ENCODE assay signal across 18 cellular contexts in the genomic region with DNA sequence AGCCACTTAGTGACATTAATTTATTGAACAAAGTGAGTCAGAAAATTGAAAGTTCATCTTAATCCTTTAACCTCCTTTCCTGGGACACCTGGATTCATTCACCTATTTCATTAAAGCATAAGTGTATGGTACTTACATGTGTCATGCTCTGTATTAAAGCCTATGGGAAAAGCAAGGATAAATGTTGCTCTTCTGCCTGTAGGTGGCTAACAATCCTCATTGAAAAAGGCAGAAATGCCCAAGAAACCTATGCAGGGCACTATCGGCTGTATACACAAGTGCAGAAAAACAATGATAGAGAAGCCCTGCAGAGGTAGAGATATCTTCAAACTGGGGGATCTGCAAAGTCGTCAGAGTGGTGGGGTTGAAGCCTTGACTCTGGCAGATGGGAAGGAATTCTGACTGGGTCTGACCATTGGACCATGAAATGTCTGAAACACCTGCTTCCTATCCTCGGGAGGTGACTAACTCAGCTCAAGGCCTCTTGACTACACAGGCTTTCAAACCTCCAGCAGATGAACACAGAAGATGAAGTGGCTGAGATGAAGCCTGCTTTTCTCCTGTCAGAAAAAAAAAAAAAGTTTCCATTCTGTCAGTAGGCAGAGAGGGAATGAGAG.
A peak's percentile ranks its signal among the peaks of the same experiment; 100 is the strongest.
DNase-seq lines count a peak whose midpoint lies in the region; ATAC-seq and TF ChIP-seq lines count a peak whose summit lies in the region.
"Had no signal": no experiment of that assay in that cellular context is flagged by ENCODE, and none has a peak within 500 bp of the region (broad histone marks: within the 10 kb centered on the region; RNA-seq: fewer than 3 reads in every experiment).

No MANE protein-coding gene starts in this region.

- ATAC-seq in left lobe of liver, result no peak
- no peak for ATAC-seq in activated CD8-positive, alpha-beta T cell treated with anti-CD3 and anti-CD28 coated beads, Interleukin-2, amount 10 ng/mL, durations not matched to agents 7 days and 5 days
- ATAC-seq: activated T-cell treated with anti-CD3 and anti-CD28 coated beads, Interleukin-2, amount 50 U/mL, for 72 hours; left cardiac atrium; Panc1; psoas muscle had no signal

- no peak overlapping the region for H3K27ac ChIP-seq in VCaP
- H3K27ac ChIP-seq: epithelial cell of prostate, psoas muscle, testis had no signal

- DNase-seq in NCI-H748 (lab: John Stamatoyannopoulos, UW; ENCODE audit: unreplicated experiment) (peak; percentile 58), NCI-H748 treated with DMSO at 0.1 percent for 48 hours (lab: John Stamatoyannopoulos, UW) (no peak), NCI-H187 treated with DMSO at 0.1 percent for 48 hours (lab: John Stamatoyannopoulos, UW) (peak; percentile 60), progenitor cell of endocrine pancreas (ENCODE audit: low spot score, unreplicated experiment) (no peak), left lobe of liver (ENCODE audit: low spot score) (no peak), NCI-H526 treated with DMSO at 0.1 percent for 48 hours (lab: John Stamatoyannopoulos, UW) (no peak)
- DNase-seq in activated CD8-positive, alpha-beta T cell treated with anti-CD3 and anti-CD28 coated beads, Interleukin-2, amount 10 ng/mL, durations not matched to agents 7 days and 5 days, result no peak
- DNase-seq: activated CD4-positive, alpha-beta T cell treated with anti-CD3 and anti-CD28 coated beads for 4 hours; activated T-cell treated with anti-CD3 and anti-CD28 coated beads, Interleukin-2, amount 50 U/mL, for 72 hours; left cardiac atrium; MV-4-11; psoas muscle; stimulated activated CD4-positive, alpha-beta T cell treated with anti-CD3 and anti-CD28 coated beads, Interleukin-15, amount 100 ng/mL, for 24 hours; testis had no signal

- CTCF ChIA-PET in activated CD8-positive, alpha-beta T cell treated with anti-CD3 and anti-CD28 coated beads, Interleukin-2, amount 10 ng/mL, durations not matched to agents 7 days and 5 days (lab: Charles Lee), result no interaction called here

- H3K4me1 Mint-ChIP-seq in progenitor cell of endocrine pancreas (ENCODE audit: low read depth), result peaks cover 19% of the 10 kb centered on the region
- H3K4me1 Mint-ChIP-seq in activated CD8-positive, alpha-beta T cell treated with anti-CD3 and anti-CD28 coated beads, Interleukin-2, amount 10 ng/mL, durations not matched to agents 7 days and 5 days (ENCODE audit: low read depth), result no peaks in the 10 kb centered on the region

- no peak overlapping the region for H3K27ac Mint-ChIP-seq in progenitor cell of endocrine pancreas
- H3K27ac Mint-ChIP-seq in activated CD8-positive, alpha-beta T cell treated with anti-CD3 and anti-CD28 coated beads, Interleukin-2, amount 10 ng/mL, durations not matched to agents 7 days and 5 days, result no peak overlapping the region
- H3K27ac Mint-ChIP-seq: activated T-cell treated with anti-CD3 and anti-CD28 coated beads, Interleukin-2, amount 50 U/mL, for 72 hours; T-helper 1 cell treated with Interleukin-12 subunit alpha and Interleukin-12 subunit beta and Interleukin-4 antibody, amounts not matched to agents 30 μg/mL and 1 μg/mL, for 36 hours had no signal

- H3K36me3 Mint-ChIP-seq in progenitor cell of endocrine pancreas (ENCODE audit: insufficient read depth), result no peaks in the 10 kb centered on the region
- H3K36me3 Mint-ChIP-seq in activated CD8-positive, alpha-beta T cell treated with anti-CD3 and anti-CD28 coated beads, Interleukin-2, amount 10 ng/mL, durations not matched to agents 7 days and 5 days (ENCODE audit: low read depth), result no peaks in the 10 kb centered on the region

- peaks cover 48% of the 10 kb centered on the region for H3K27me3 Mint-ChIP-seq in progenitor cell of endocrine pancreas
- no peaks in the 10 kb centered on the region for H3K27me3 Mint-ChIP-seq in activated CD8-positive, alpha-beta T cell treated with anti-CD3 and anti-CD28 coated beads, Interleukin-2, amount 10 ng/mL, durations not matched to agents 7 days and 5 days (ENCODE audit: low read depth)

- no peaks in the 10 kb centered on the region for H3K9me3 Mint-ChIP-seq in progenitor cell of endocrine pancreas (ENCODE audit: low read depth)
- H3K9me3 Mint-ChIP-seq in activated CD8-positive, alpha-beta T cell treated with anti-CD3 and anti-CD28 coated beads, Interleukin-2, amount 10 ng/mL, durations not matched to agents 7 days and 5 days (ENCODE audit: insufficient read depth), result no peaks in the 10 kb centered on the region
- H3K9me3 Mint-ChIP-seq: T-helper 1 cell treated with Interleukin-12 subunit alpha and Interleukin-12 subunit beta and Interleukin-4 antibody, amounts not matched to agents 30 μg/mL and 1 μg/mL, for 36 hours had no signal

- TF ChIP-seq CTCF in VCaP (conservative IDR thresholded peaks at IDR 0.05) (peak; percentile 42), progenitor cell of endocrine pancreas (IDR thresholded peaks at IDR 0.05; ENCODE audit: unreplicated experiment) (peak; percentile 38)

- no peak overlapping the region for H3K4me3 Mint-ChIP-seq in progenitor cell of endocrine pancreas (ENCODE audit: low read depth)
- H3K4me3 Mint-ChIP-seq in activated CD8-positive, alpha-beta T cell treated with anti-CD3 and anti-CD28 coated beads, Interleukin-2, amount 10 ng/mL, durations not matched to agents 7 days and 5 days, result no peak overlapping the region
- H3K4me3 Mint-ChIP-seq: activated T-cell treated with anti-CD3 and anti-CD28 coated beads, Interleukin-2, amount 50 U/mL, for 72 hours; T-helper 1 cell treated with Interleukin-12 subunit alpha and Interleukin-12 subunit beta and Interleukin-4 antibody, amounts not matched to agents 30 μg/mL and 1 μg/mL, for 36 hours had no signal

- POLR2A ChIA-PET in activated CD8-positive, alpha-beta T cell treated with anti-CD3 and anti-CD28 coated beads, Interleukin-2, amount 10 ng/mL, durations not matched to agents 7 days and 5 days (lab: Charles Lee), result interaction anchor here (0.7 kb wide), 1 partner anchor 181 kb away, joined by 3 read pairs; no protein-coding TSS in a partner anchor

Comparison
In these comparisons a context has a peak if more than half of its experiments do, and no peak if none do; other contexts are left out.
1. DNase-seq: peak in NCI-H748 (single experiment) and NCI-H187 treated with DMSO at 0.1 percent for 48 hours (single experiment); none in NCI-H748 treated with DMSO at 0.1 percent for 48 hours (single experiment), progenitor cell of endocrine pancreas (single experiment), left lobe of liver (single experiment), NCI-H526 treated with DMSO at 0.1 percent for 48 hours (single experiment) and activated CD8-positive, alpha-beta T cell treated with anti-CD3 and anti-CD28 coated beads, Interleukin-2, amount 10 ng/mL, durations not matched to agents 7 days and 5 days (single experiment).